ENCODE assay signal across 20 cellular contexts in genomic region chr19:19275166-19275565, GRCh38. TPM values are rescaled to one million over a fixed set of nuclear protein-coding genes. Genes with fewer than 3 reads are reported as not detected.
"Had no signal": no experiment of that assay in that cellular context is flagged by ENCODE, and none has a peak within 500 bp of the region (broad histone marks: within the 10 kb centered on the region; RNA-seq: fewer than 3 reads in every experiment).

No MANE protein-coding gene starts in this region.

- H3K27me3 ChIP-seq: colonic mucosa had no signal

- FAIRE-seq: keratinocyte had no signal

- H3K27ac ChIP-seq: colonic mucosa, foreskin keratinocyte had no signal

- H3K9me3 Mint-ChIP-seq: activated CD4-positive, alpha-beta T cell treated with anti-CD3 and anti-CD28 coated beads, Interleukin-2, amount 10 ng/mL, durations not matched to agents 7 days and 5 days; activated T-cell treated with anti-CD3 and anti-CD28 coated beads, Interleukin-2, amount 50 U/mL, for 4 hours; central memory CD8-positive, alpha-beta T cell; nephron progenitor cell; stimulated activated naive CD8-positive, alpha-beta T cell treated with anti-CD3 and anti-CD28 coated beads, Interleukin-15, amount 100 ng/mL, for 72 hours had no signal

- H3K4me3 ChIP-seq: colonic mucosa had no signal

- H3K27ac Mint-ChIP-seq: activated CD4-positive, alpha-beta T cell treated with anti-CD3 and anti-CD28 coated beads, Interleukin-2, amount 10 ng/mL, durations not matched to agents 7 days and 5 days; activated CD8-positive, alpha-beta T cell treated with anti-CD3 and anti-CD28 coated beads, Interleukin-2, amount 10 ng/mL, durations not matched to agents 7 days and 5 days; nephron progenitor cell; progenitor cell of endocrine pancreas had no signal

- DNase-seq: activated CD4-positive, alpha-beta T cell treated with anti-CD3 and anti-CD28 coated beads, Interleukin-2, amount 10 ng/mL, durations not matched to agents 7 days and 5 days; activated CD8-positive, alpha-beta T cell treated with anti-CD3 and anti-CD28 coated beads, Interleukin-2, amount 10 ng/mL, durations not matched to agents 7 days and 5 days; activated naive CD4-positive, alpha-beta T cell treated with anti-CD3 and anti-CD28 coated beads, Interleukin-2, amount 50 U/mL, for 16 hours; activated T-cell treated with anti-CD3 and anti-CD28 coated beads, Interleukin-2, amount 50 U/mL, for 4 hours; aorta; colonic mucosa; foreskin keratinocyte; glutamatergic neuron; midbrain; nephron progenitor cell; occipital lobe; stimulated activated naive CD8-positive, alpha-beta T cell treated with anti-CD3 and anti-CD28 coated beads, Interleukin-15, amount 100 ng/mL, for 72 hours; trophoblast cell had no signal

- H3K4me1 ChIP-seq: colonic mucosa, foreskin keratinocyte had no signal

- H3K4me3 Mint-ChIP-seq: activated CD4-positive, alpha-beta T cell treated with anti-CD3 and anti-CD28 coated beads, Interleukin-2, amount 10 ng/mL, durations not matched to agents 7 days and 5 days; activated CD8-positive, alpha-beta T cell treated with anti-CD3 and anti-CD28 coated beads, Interleukin-2, amount 10 ng/mL, durations not matched to agents 7 days and 5 days; activated T-cell treated with anti-CD3 and anti-CD28 coated beads, Interleukin-2, amount 50 U/mL, for 4 hours; central memory CD8-positive, alpha-beta T cell; nephron progenitor cell; stimulated activated naive CD8-positive, alpha-beta T cell treated with anti-CD3 and anti-CD28 coated beads, Interleukin-15, amount 100 ng/mL, for 72 hours had no signal

- H3K9me3 ChIP-seq: colonic mucosa had no signal

- ATAC-seq: activated CD4-positive, CD25-positive, alpha-beta regulatory T cell treated with anti-CD3 and anti-CD28 coated beads, Interleukin-2, amount 50 U/mL, for 24 hours; activated CD8-positive, alpha-beta T cell treated with anti-CD3 and anti-CD28 coated beads, Interleukin-2, amount 10 ng/mL, durations not matched to agents 7 days and 5 days; activated T-cell treated with anti-CD3 and anti-CD28 coated beads, Interleukin-2, amount 50 U/mL, for 4 hours; foreskin keratinocyte; stimulated activated naive CD8-positive, alpha-beta T cell treated with anti-CD3 and anti-CD28 coated beads, Interleukin-15, amount 100 ng/mL, for 72 hours had no signal

RNA-seq across cellular contexts. Expression of gene TM6SF2, which starts 2.1 kb away (rescaled TPM):
- total RNA-seq: activated CD4-positive, alpha-beta T cell treated with anti-CD3 and anti-CD28 coated beads, Interleukin-2, amount 10 ng/mL, durations not matched to agents 7 days and 5 days; activated CD8-positive, alpha-beta T cell treated with anti-CD3 and anti-CD28 coated beads, Interleukin-2, amount 10 ng/mL, durations not matched to agents 7 days and 5 days; activated T-cell treated with anti-CD3 and anti-CD28 coated beads, Interleukin-2, amount 50 U/mL, for 4 hours; epithelial cell of proximal tubule; foreskin keratinocyte; lung microvascular endothelial cell; occipital lobe; T-helper 1 cell treated with Interleukin-12 subunit alpha and Interleukin-12 subunit beta and Interleukin-4 antibody, amounts not matched to agents 30 ng/mL and 1 ng/mL, for 36 hours had no signal
- polyA plus RNA-seq: keratinocyte had no signal
